In genomic region chr19:35144600-35145436, GRCh38 we compare ENCODE assay signal across 8 cellular contexts. TPM values are rescaled to one million over a fixed set of nuclear protein-coding genes. Genes with fewer than 3 reads are reported as not detected.
DNase-seq lines count a peak whose midpoint lies in the region; TF ChIP-seq lines count a peak whose summit lies in the region.
"Had no signal": no experiment of that assay in that cellular context is flagged by ENCODE, and none has a peak within 500 bp of the region (broad histone marks: within the 10 kb centered on the region; RNA-seq: fewer than 3 reads in every experiment).

No MANE protein-coding gene starts in this region.

- H3K79me2 ChIP-seq in neural cell (replicated peaks; ENCODE audit: insufficient read depth, low read length), result no peaks in the 10 kb centered on the region

- no peak for TF ChIP-seq POLR2A in spleen (IDR thresholded peaks at IDR 0.05)

- peak overlapping the region; percentile 81 for H3K9ac ChIP-seq in neural cell (ENCODE audit: low read length)

- WGBS in spleen, 5 donors, result 19 to 38% (median 29%) methylated on average over 12 to 15 of the region's 15 CpGs

- H3K9me2 ChIP-seq in neural cell (ENCODE audit: insufficient read depth, low read length), result no peaks in the 10 kb centered on the region

- H3K4me3 ChIP-seq in neural cell (ENCODE audit: low read length) (peak overlapping the region; percentile 93), spleen (no peak overlapping the region)

- H3K27me3 ChIP-seq in neural cell (ENCODE audit: insufficient read depth, low read depth, low read length) (peaks cover 18% of the 10 kb centered on the region), spleen (replicated peaks in 1 of 7) (peaks cover 0 to 52% (median 18%) of the 10 kb centered on the region in 7 donors)

- peak overlapping the region; percentile 82 for H3K4me2 ChIP-seq in neural cell (ENCODE audit: low read length)

- H2AFZ ChIP-seq in neural cell (ENCODE audit: low read depth, low read length), result no peak overlapping the region

- H3K36me3 ChIP-seq in neural cell (ENCODE audit: insufficient read depth, low read length) (no peaks in the 10 kb centered on the region), spleen (no peaks in the 10 kb centered on the region)

- H3K9me3 ChIP-seq in neural cell (ENCODE audit: low read length) (no peaks in the 10 kb centered on the region), spleen (no peaks in the 10 kb centered on the region)

- H3K27ac ChIP-seq in neural cell (ENCODE audit: low read length), result peak overlapping the region; percentile 68
- H3K27ac ChIP-seq in spleen, result peak overlapping the region in 1 of 8 donors; percentile 4
- H3K27ac ChIP-seq: C4-2B had no signal

- TF ChIP-seq EP300 in neural cell (conservative IDR thresholded peaks at IDR 0.05; ENCODE audit: poor library complexity, severe bottlenecking), result no peak

- no peak for TF ChIP-seq CTCF in neural cell (IDR thresholded peaks at IDR 0.05; ENCODE audit: poor library complexity, severe bottlenecking)
- no peak for TF ChIP-seq CTCF in spleen (IDR thresholded peaks at IDR 0.05 in 8 of 11, conservative IDR thresholded peaks at IDR 0.05 in 3 of 11)

- H4K20me1 ChIP-seq in neural cell (ENCODE audit: insufficient read depth), result no peaks in the 10 kb centered on the region

- H3K4me1 ChIP-seq in spleen, result peaks cover 13 to 53% (median 38%) of the 10 kb centered on the region in 6 donors

- peak; percentile 41 for DNase-seq in SIG-M5 treated with dmso at 0.1 percent for 504 hours (lab: John Stamatoyannopoulos, UW; ENCODE audit: unreplicated experiment)
- no peak for DNase-seq in SIG-M5 (lab: John Stamatoyannopoulos, UW)
- DNase-seq in SW480 (ENCODE audit: low spot score), result peak; percentile 85
- no peak for DNase-seq in NCI-H187 treated with DMSO at 0.1 percent for 48 hours (lab: John Stamatoyannopoulos, UW)
- DNase-seq in spleen, result no peak
- DNase-seq: NCI-H2107 had no signal

- intact Hi-C loops in spleen (cut with DNase I; ENCODE audit: low total_unique reads), result no loop called here

- no peak for TF ChIP-seq RAD21 in neural cell (conservative IDR thresholded peaks at IDR 0.05)

- H3F3A ChIP-seq in neural cell (ENCODE audit: insufficient read depth, low read length, poor library complexity, severe bottlenecking), result peaks cover 6% of the 10 kb centered on the region

TF ChIP-seq in neural cell, 6 proteins besides CTCF, POLR2A, EP300 and RAD21:
- TF ChIP-seq REST (IDR thresholded peaks at IDR 0.05; ENCODE audit: borderline replicate concordance), result no peak

RNA-seq across cellular contexts. Expression of gene FXYD7, which starts 1.8 kb away (rescaled TPM):
- 35.7 and 37.6 TPM in 2 replicates for polyA plus RNA-seq in neural cell
- polyA minus RNA-seq in neural cell, result 19.5 and 27.2 TPM in 2 replicates
- 1 to 10 TPM in 6 of 7 donors, not detected in 1; 1.2 to 3.3 (median 2.5) TPM for total RNA-seq in spleen
- 1 to 10 TPM; 1.6 to 4.4 (median 2.3) TPM for polyA plus RNA-seq in spleen

RNA-seq across cellular contexts. Expression of gene FXYD1, which starts 6.2 kb away (rescaled TPM):
- polyA plus RNA-seq in neural cell, result not detected in 2 replicates
- not detected in 2 replicates for polyA minus RNA-seq in neural cell
- total RNA-seq in spleen, result 10 to 100 TPM in 3 of 7 donors, 1 to 10 TPM in 2, under 1 TPM in 1, not detected in 1; 0.83 to 18.1 (median 8.0) TPM
- polyA plus RNA-seq in spleen, result 10 to 100 TPM in 2 of 3 donors, 1 to 10 TPM in 1; 9.8 to 17.8 (median 16.0) TPM

RNA-seq across cellular contexts. Expression of gene FXYD5, which starts 9.7 kb away (rescaled TPM):
- polyA plus RNA-seq in neural cell (not detected in 2 replicates), spleen (100 to 1,000 TPM; 188 to 235 (median 213) TPM)
- 0.58 and 0.73 TPM in 2 replicates for polyA minus RNA-seq in neural cell
- total RNA-seq in spleen, result 100 to 1,000 TPM; 132 to 215 (median 162) TPM

RNA-seq across cellular contexts. Expression of gene LGI4, which starts 10.0 kb away (rescaled TPM):
- polyA plus RNA-seq in neural cell, result 0.63 and 3.1 TPM in 2 replicates
- polyA minus RNA-seq in neural cell, result 0.49 and 0.81 TPM in 2 replicates
- 1 to 10 TPM in 4 of 7 donors, under 1 TPM in 2, not detected in 1; 0.68 to 2.8 (median 1.1) TPM for total RNA-seq in spleen
- polyA plus RNA-seq in spleen, result 1 to 10 TPM; 2.4 to 9.7 (median 2.5) TPM

RNA-seq across cellular contexts. Expression of gene FXYD3, which starts 29.2 kb away (rescaled TPM):
- polyA plus RNA-seq in neural cell (not detected in 2 replicates), spleen (1 to 10 TPM in 1 of 3 donors, under 1 TPM in 2; 0.33 to 1.5 (median 0.70) TPM)
- not detected in 2 replicates for polyA minus RNA-seq in neural cell
- total RNA-seq in spleen, result not detected

Comparison
In these comparisons a context has a peak if more than half of its experiments do, and no peak if none do; other contexts are left out.
1. DNase-seq: peak in SIG-M5 treated with dmso at 0.1 percent for 504 hours (single experiment) and SW480 (single experiment); none in SIG-M5 (single experiment), NCI-H187 treated with DMSO at 0.1 percent for 48 hours (single experiment) and spleen (single experiment).
2. RNA of gene FXYD1, which starts 6.2 kb away (polyA plus RNA-seq): 9.8 to 17.8 TPM in spleen; not detected in neural cell; every median in the first group is over 10 times any median in the second.
3. RNA of gene FXYD5, which starts 9.7 kb away (polyA plus RNA-seq): 188 to 235 TPM in spleen; not detected in neural cell; every median in the first group is over 100 times any median in the second.